In genomic region chr1:11690669-11691301, GRCh38 we compare ENCODE assay signal across 1 cellular context.
TF ChIP-seq lines count a peak whose summit lies in the region.

No MANE protein-coding gene starts in this region.

TF ChIP-seq in HepG2, 621 proteins besides CTCF, POLR2A, EP300 and RAD21:
- TF ChIP-seq ZNF800 (CRISPR knock-in tag; IDR thresholded peaks at IDR 0.05): peak; percentile 71; the same call in 1 of the 2 replicates
- TF ChIP-seq ZNF777 (CRISPR knock-in tag; IDR thresholded peaks at IDR 0.05): peak; percentile 58; the same call in 1 of the 2 replicates
- TF ChIP-seq HNF4A (CRISPR knock-in tag; IDR thresholded peaks at IDR 0.05): peak; percentile 16; the same call in 1 of the 2 replicates
- TF ChIP-seq NR2F6 (IDR thresholded peaks at IDR 0.05): no peak
- no peak for TF ChIP-seq NR2F6 (CRISPR knock-in tag; IDR thresholded peaks at IDR 0.05)
- TF ChIP-seq SOX5 (CRISPR knock-in tag; IDR thresholded peaks at IDR 0.05; ENCODE audit: borderline replicate concordance): no peak
- TF ChIP-seq ZNF687 (CRISPR knock-in tag; IDR thresholded peaks at IDR 0.05): 0 out of 2 replicates have a peak, but pooled peaks have one; percentile 19
- TF ChIP-seq FOXO1 (CRISPR knock-in tag; IDR thresholded peaks at IDR 0.05): no peak
- TF ChIP-seq POGK (CRISPR knock-in tag; conservative IDR thresholded peaks at IDR 0.05): 0 out of 2 replicates have a peak, but pooled peaks have one; percentile 6
